8 cellular contexts compared by ENCODE assay signal in the genomic region with DNA sequence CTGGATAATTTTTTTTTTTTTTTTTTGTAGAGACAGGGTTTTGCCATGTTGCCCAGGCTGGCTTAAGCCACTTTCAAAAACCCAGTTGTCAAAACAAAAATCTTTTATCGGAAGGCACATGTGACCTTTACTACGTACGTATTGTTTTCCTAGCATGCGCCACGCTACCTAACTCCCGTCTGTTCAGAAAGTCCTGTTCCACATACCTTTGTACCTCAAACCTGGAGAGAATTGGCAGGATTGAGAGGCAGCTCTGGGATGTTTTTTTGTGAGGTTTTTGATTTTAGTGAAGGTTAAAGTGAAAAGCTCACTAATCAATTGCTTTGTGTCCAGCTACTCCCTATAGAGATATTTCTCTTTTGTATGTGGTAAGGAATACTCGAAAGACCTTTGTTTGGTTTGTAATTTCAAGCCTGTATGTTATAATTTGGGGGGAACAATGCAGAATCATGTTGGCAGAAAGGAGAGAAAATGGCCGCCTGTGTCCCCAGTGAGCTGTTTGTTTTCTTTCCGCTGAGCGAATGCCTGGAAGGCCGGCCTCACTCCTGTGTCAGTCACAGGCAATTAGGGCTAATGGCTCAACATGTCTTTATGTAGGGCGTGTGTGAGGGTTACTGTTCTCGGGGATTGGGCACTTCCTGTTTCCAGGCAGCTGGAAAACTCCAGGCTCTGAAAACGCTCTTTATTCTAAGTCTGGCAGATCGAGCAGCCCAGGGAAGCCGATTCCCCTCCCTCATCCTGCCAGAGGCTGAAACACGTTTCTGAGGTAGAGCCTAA.
DNase-seq lines count a peak whose midpoint lies in the region; ATAC-seq and TF ChIP-seq lines count a peak whose summit lies in the region.

No MANE protein-coding gene starts in this region.

- H3K9me3 Mint-ChIP-seq in activated T-helper 17 cell treated with anti-CD3 and anti-CD28 coated beads, Interleukin-2, amount 50 U/mL, for 72 hours: no peaks in the 10 kb centered on the region

- CTCF ChIA-PET in HEK293T (lab: Yijun Ruan, JAX): interaction anchor here (0.8 kb wide), 1 partner anchor 43 kb away, joined by 3 read pairs; no protein-coding TSS in a partner anchor

- intact Hi-C loops in left cardiac atrium (cut with DNase I) (no loop called here), posterior cingulate gyrus (cut with DNase I) (loop anchor here (5.0 kb wide), 1 partner anchor 42 kb away; no protein-coding TSS in a partner anchor)

- H3K4me3 Mint-ChIP-seq in activated T-helper 17 cell treated with anti-CD3 and anti-CD28 coated beads, Interleukin-2, amount 50 U/mL, for 72 hours: no peak overlapping the region

- POLR2A ChIA-PET in HEK293T (lab: Yijun Ruan, JAX): no interaction called here

- H3K36me3 Mint-ChIP-seq in activated T-helper 17 cell treated with anti-CD3 and anti-CD28 coated beads, Interleukin-2, amount 50 U/mL, for 72 hours (ENCODE audit: low read depth): peaks cover 60% of the 10 kb centered on the region

- DNase-seq in HEK293T (ENCODE audit: extremely low spot score): peak; percentile 45
- peak; percentile 69 for DNase-seq in left cardiac atrium
- peak; percentile 69 to 98 (median 79) for DNase-seq in posterior cingulate gyrus
- no peak for DNase-seq in stimulated activated CD4-positive, alpha-beta T cell treated with anti-CD3 and anti-CD28 coated beads, Interleukin-15, amount 100 ng/mL, for 24 hours
- DNase-seq in NCI-H524 treated with DMSO at 0.1 percent for 48 hours (lab: John Stamatoyannopoulos, UW): no peak

- H3K4me1 Mint-ChIP-seq in activated T-helper 17 cell treated with anti-CD3 and anti-CD28 coated beads, Interleukin-2, amount 50 U/mL, for 72 hours: peaks cover 4% of the 10 kb centered on the region

- no peaks in the 10 kb centered on the region for H3K27me3 Mint-ChIP-seq in activated T-helper 17 cell treated with anti-CD3 and anti-CD28 coated beads, Interleukin-2, amount 50 U/mL, for 72 hours

- H3K27ac Mint-ChIP-seq in activated T-helper 17 cell treated with anti-CD3 and anti-CD28 coated beads, Interleukin-2, amount 50 U/mL, for 72 hours: peak overlapping the region; percentile 33

- no peak for ATAC-seq in activated T-helper 17 cell treated with anti-CD3 and anti-CD28 coated beads, Interleukin-2, amount 50 U/mL, for 72 hours (replicated peaks)
- ATAC-seq in left cardiac atrium (peak; percentile 88 to 94), GM21367 (IDR thresholded peaks at IDR 0.05; ENCODE audit: unreplicated experiment) (no peak), GM19397 (IDR thresholded peaks at IDR 0.05; ENCODE audit: unreplicated experiment) (no peak)

TF ChIP-seq in HEK293T, 16 proteins besides CTCF, POLR2A, EP300 and RAD21:
- TF ChIP-seq LEF1 (IDR thresholded peaks at IDR 0.05; ENCODE audit: borderline replicate concordance) (no peak), PKNOX1 (IDR thresholded peaks at IDR 0.05) (peak; percentile 87)

Comparison
In these comparisons a context has a peak if more than half of its experiments do, and no peak if none do; other contexts are left out.
1. DNase-seq: peak in HEK293T (single experiment), left cardiac atrium (single experiment) and posterior cingulate gyrus (10 of 10); none in stimulated activated CD4-positive, alpha-beta T cell treated with anti-CD3 and anti-CD28 coated beads, Interleukin-15, amount 100 ng/mL, for 24 hours (single experiment) and NCI-H524 treated with DMSO at 0.1 percent for 48 hours (single experiment).
2. ATAC-seq: peak in left cardiac atrium (2 of 2); none in activated T-helper 17 cell treated with anti-CD3 and anti-CD28 coated beads, Interleukin-2, amount 50 U/mL, for 72 hours (single experiment), GM21367 (single experiment) and GM19397 (single experiment).